Comparison of ENCODE assay signal across 8 cellular contexts in genomic region chr11:105610796-105611361, GRCh38. TPM values are rescaled to one million over a fixed set of nuclear protein-coding genes. Genes with fewer than 3 reads are reported as not detected.
DNase-seq lines count a peak whose midpoint lies in the region; ATAC-seq and TF ChIP-seq lines count a peak whose summit lies in the region.

No MANE protein-coding gene starts in this region.

- peak overlapping the region; percentile 58 for H3K4me3 ChIP-seq in left ventricle myocardium inferior
- peak overlapping the region in 1 of 2 donors; percentile 37 for H3K4me3 ChIP-seq in right atrium auricular region
- peak overlapping the region; percentile 14 for H3K4me3 ChIP-seq in mucosa of stomach (ENCODE audit: low read length)
- H3K4me3 ChIP-seq in upper lobe of left lung = peak overlapping the region in 3 of 4 donors; percentile 18 to 43 (median 32)

- no peak overlapping the region for H3K27ac ChIP-seq in left ventricle myocardium inferior (replicated peaks)
- H3K27ac ChIP-seq in right atrium auricular region = no peak overlapping the region
- H3K27ac ChIP-seq in cingulate gyrus (ENCODE audit: low read depth, low read length) = peak overlapping the region; percentile 83
- no peak overlapping the region for H3K27ac ChIP-seq in upper lobe of left lung

- H3K4me1 ChIP-seq in left ventricle myocardium inferior = peaks cover 22% of the 10 kb centered on the region
- peaks cover 0 to 10% of the 10 kb centered on the region in 2 donors for H3K4me1 ChIP-seq in right atrium auricular region
- no peaks in the 10 kb centered on the region for H3K4me1 ChIP-seq in mucosa of stomach (ENCODE audit: control insufficient read depth, insufficient read depth, low read length)
- peaks cover 9 to 14% (median 13%) of the 10 kb centered on the region in 4 donors for H3K4me1 ChIP-seq in upper lobe of left lung

- DNase-seq in left ventricle myocardium inferior (no peak), right atrium auricular region (ENCODE audit: low spot score) (no peak), upper lobe of left lung (no peak), OCI-M1 (lab: John Stamatoyannopoulos, UW) (no peak), iPS-NIHi11 (ENCODE audit: low spot score) (no peak)
- no peak for DNase-seq in stimulated activated CD4-positive, alpha-beta T cell treated with anti-CD3 and anti-CD28 coated beads, Interleukin-4, amount 100 ng/mL, for 4 hours

- 7% methylated on average over 15 of the region's 15 CpGs for WGBS in upper lobe of left lung, 2 donors

- TF ChIP-seq POLR2A in upper lobe of left lung (IDR thresholded peaks at IDR 0.05) = no peak

- peaks cover 80% of the 10 kb centered on the region for H3K27me3 ChIP-seq in left ventricle myocardium inferior (ENCODE audit: low read depth)
- H3K27me3 ChIP-seq in right atrium auricular region = peaks cover 2 to 7% of the 10 kb centered on the region in 2 donors
- H3K27me3 ChIP-seq in mucosa of stomach (ENCODE audit: control insufficient read depth, insufficient read depth, low read length) = peaks cover 27% of the 10 kb centered on the region
- peaks cover 0 to 12% (median 0%) of the 10 kb centered on the region in 4 donors for H3K27me3 ChIP-seq in upper lobe of left lung

- H3K9ac ChIP-seq in mucosa of stomach (ENCODE audit: low read length) = peak overlapping the region; percentile 22

- H3K36me3 ChIP-seq in left ventricle myocardium inferior = no peaks in the 10 kb centered on the region
- H3K36me3 ChIP-seq in right atrium auricular region = no peaks in the 10 kb centered on the region
- H3K36me3 ChIP-seq in mucosa of stomach (ENCODE audit: control insufficient read depth, insufficient read depth, low read length) = no peaks in the 10 kb centered on the region
- H3K36me3 ChIP-seq in upper lobe of left lung = no peaks in the 10 kb centered on the region

- TF ChIP-seq CTCF in left ventricle myocardium inferior (IDR thresholded peaks at IDR 0.05; ENCODE audit: borderline replicate concordance) (no peak), right atrium auricular region (IDR thresholded peaks at IDR 0.05) (no peak), upper lobe of left lung (IDR thresholded peaks at IDR 0.05) (no peak)

- H3K9me3 ChIP-seq in left ventricle myocardium inferior (replicated peaks) (peaks cover 3% of the 10 kb centered on the region), right atrium auricular region (peaks cover 0 to 2% of the 10 kb centered on the region in 2 donors), mucosa of stomach (ENCODE audit: control insufficient read depth, low read length) (no peaks in the 10 kb centered on the region), upper lobe of left lung (no peaks in the 10 kb centered on the region)

- intact Hi-C loops in left ventricle myocardium inferior (cut with micrococcal nuclease) = no loop called here

- ATAC-seq in upper lobe of left lung (ENCODE audit: low FRiP score in 2 of 2) = no peak

- no peak for TF ChIP-seq EP300 in upper lobe of left lung (IDR thresholded peaks at IDR 0.05)

RNA-seq across cellular contexts. Expression of gene GRIA4, which starts 1.0 kb away (rescaled TPM):
- total RNA-seq in left ventricle myocardium inferior (not detected), right atrium auricular region (not detected), upper lobe of left lung (not detected)
